Comparison of ENCODE assay signal across 8 cellular contexts in the genomic region with DNA sequence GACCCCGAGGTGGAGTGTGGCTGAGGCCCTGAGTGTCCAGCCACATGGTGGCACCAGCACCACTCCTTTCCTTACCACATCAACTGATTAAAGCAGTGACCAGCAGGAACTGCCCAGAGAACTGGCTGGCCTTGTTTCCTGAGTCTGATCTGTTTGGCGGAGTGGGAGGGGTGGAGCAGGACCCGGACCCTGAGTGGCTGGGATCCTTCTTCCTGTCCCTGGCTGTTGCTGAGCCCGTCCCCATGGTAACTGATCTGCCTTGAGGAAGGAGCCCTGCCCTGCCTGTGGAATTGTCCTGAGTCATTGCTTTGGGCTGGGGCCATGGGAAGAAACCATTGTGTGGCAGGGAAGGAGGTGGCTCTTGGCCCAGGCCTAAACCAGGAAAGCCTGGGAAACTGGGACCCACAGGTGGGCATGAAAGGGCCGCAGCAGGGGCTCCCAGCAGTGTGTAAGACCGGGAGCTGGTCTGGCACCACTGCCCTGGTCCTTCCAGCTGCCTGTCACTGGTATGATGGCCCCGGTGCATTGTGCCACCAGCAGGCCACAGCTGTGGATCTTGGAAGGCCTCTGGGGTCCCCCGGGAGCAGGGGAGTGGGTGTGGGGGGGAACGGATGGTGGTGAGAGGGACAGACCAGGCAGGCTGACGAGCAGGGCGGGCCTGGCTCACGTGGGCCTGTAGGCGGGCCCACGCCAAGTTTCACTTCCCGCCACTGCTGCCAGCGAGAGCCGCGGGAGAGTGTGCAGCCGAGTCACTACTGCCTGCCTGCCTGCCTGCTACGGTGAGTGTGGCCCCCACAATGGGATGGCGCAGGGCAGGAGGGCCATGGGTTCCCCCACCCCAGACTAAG. TPM values are rescaled to one million over a fixed set of nuclear protein-coding genes. Genes with fewer than 3 reads are reported as not detected.
DNase-seq lines count a peak whose midpoint lies in the region; ATAC-seq lines count a peak whose summit lies in the region.

No MANE protein-coding gene starts in this region.

- H3K27me3 ChIP-seq in Karpas-422 (ENCODE audit: low read length): no peaks in the 10 kb centered on the region

- H3K27ac Mint-ChIP-seq in activated naive CD4-positive, alpha-beta T cell treated with anti-CD3 and anti-CD28 coated beads, Interleukin-2, amount 50 U/mL, for 72 hours: peak overlapping the region; percentile 96 to 98

- peaks cover 22% of the 10 kb centered on the region for H3K36me3 ChIP-seq in Karpas-422 (ENCODE audit: insufficient read depth, low read length)

- peaks cover 50% of the 10 kb centered on the region for H3K4me1 ChIP-seq in Karpas-422 (ENCODE audit: low read length)

- H3K9me3 ChIP-seq in Karpas-422 (ENCODE audit: low read length): no peaks in the 10 kb centered on the region

- H3K9me2 ChIP-seq in Karpas-422 (replicated peaks; ENCODE audit: insufficient read depth, low read length): no peaks in the 10 kb centered on the region

- peak overlapping the region; percentile 92 for H3K4me3 ChIP-seq in Karpas-422 (ENCODE audit: low read length)

- peaks cover 19 to 38% of the 10 kb centered on the region in 2 donors for H3K36me3 Mint-ChIP-seq in activated naive CD4-positive, alpha-beta T cell treated with anti-CD3 and anti-CD28 coated beads, Interleukin-2, amount 50 U/mL, for 72 hours

- peak overlapping the region; percentile 75 for H3K27ac ChIP-seq in Karpas-422 (ENCODE audit: low read length)
- H3K27ac ChIP-seq in temporal lobe (ENCODE audit: low read depth, low read length): peak overlapping the region; percentile 99

- peak overlapping the region; percentile 81 for H3K4me2 ChIP-seq in Karpas-422 (ENCODE audit: low read depth, low read length, poor library complexity, severe bottlenecking)

- H3K79me2 ChIP-seq in Karpas-422 (ENCODE audit: low read length): peaks cover 46% of the 10 kb centered on the region

- peaks cover 11% of the 10 kb centered on the region; the same call in 1 of the 2 replicates for H4K20me1 ChIP-seq in Karpas-422 (ENCODE audit: insufficient read depth, low read depth, low read length)

- DNase-seq in EH (ENCODE audit: low read depth) (peak; percentile 100), Karpas-422 (peak; percentile 95), SK-N-DZ (ENCODE audit: low spot score) (peak; percentile 94), globus pallidus (ENCODE audit: low spot score) (peak; percentile 100), non-pigmented ciliary epithelial cell (ENCODE audit: low read depth) (peak; percentile 99)
- DNase-seq in activated naive CD4-positive, alpha-beta T cell treated with anti-CD3 and anti-CD28 coated beads, Interleukin-2, amount 50 U/mL, for 72 hours (ENCODE audit: low spot score in 2 of 2): peak; percentile 81 to 89

- no peak overlapping the region for H2AFZ ChIP-seq in Karpas-422 (ENCODE audit: low read length)

- H3K9ac ChIP-seq in Karpas-422 (ENCODE audit: low read length): peak overlapping the region; percentile 90

- H3K9me3 Mint-ChIP-seq in activated naive CD4-positive, alpha-beta T cell treated with anti-CD3 and anti-CD28 coated beads, Interleukin-2, amount 50 U/mL, for 72 hours: no peaks in the 10 kb centered on the region

- peak; percentile 75 for ATAC-seq in GM21786 (IDR thresholded peaks at IDR 0.05; ENCODE audit: unreplicated experiment)
- peak; percentile 93 to 95 for ATAC-seq in activated naive CD4-positive, alpha-beta T cell treated with anti-CD3 and anti-CD28 coated beads, Interleukin-2, amount 50 U/mL, for 72 hours

RNA-seq across cellular contexts. Expression of a gene that starts 19.2 kb away (rescaled TPM):
- 7.3 and 10.9 TPM in 2 replicates for total RNA-seq in Karpas-422 (2014; rRNA removed; shearing (Covaris generic); ENCODE audit: low replicate concordance)
- 8.2 and 8.6 TPM in 2 replicates for polyA plus RNA-seq in SK-N-DZ (2014; cell fraction: cytosol; rRNA removed)
- polyA plus RNA-seq in SK-N-DZ (2014; cell fraction: nucleus; rRNA removed): 16.8 and 17.7 TPM in 2 replicates
- 10 to 100 TPM; 10.1 to 15.9 TPM for total RNA-seq in activated naive CD4-positive, alpha-beta T cell treated with anti-CD3 and anti-CD28 coated beads, Interleukin-2, amount 50 U/mL, for 72 hours
- total RNA-seq in temporal lobe: 4.7 TPM

RNA-seq across cellular contexts. Expression of a gene that starts 25.7 kb away (rescaled TPM):
- total RNA-seq in Karpas-422 (2014; rRNA removed; shearing (Covaris generic); ENCODE audit: low replicate concordance): 300 and 483 TPM in 2 replicates
- polyA plus RNA-seq in SK-N-DZ (2014; cell fraction: cytosol; rRNA removed): 296 and 348 TPM in 2 replicates
- polyA plus RNA-seq in SK-N-DZ (2014; cell fraction: nucleus; rRNA removed): 209 and 321 TPM in 2 replicates
- 100 to 1,000 TPM; 168 to 307 TPM for total RNA-seq in activated naive CD4-positive, alpha-beta T cell treated with anti-CD3 and anti-CD28 coated beads, Interleukin-2, amount 50 U/mL, for 72 hours
- 120 TPM for total RNA-seq in temporal lobe

RNA-seq across cellular contexts. Expression of a gene that starts 25.8 kb away (rescaled TPM):
- total RNA-seq in Karpas-422 (2014; rRNA removed; shearing (Covaris generic); ENCODE audit: low replicate concordance): 22.0 and 28.3 TPM in 2 replicates
- polyA plus RNA-seq in SK-N-DZ (2014; cell fraction: cytosol; rRNA removed): 46.3 and 51.8 TPM in 2 replicates
- polyA plus RNA-seq in SK-N-DZ (2014; cell fraction: nucleus; rRNA removed): 18.6 and 21.1 TPM in 2 replicates
- total RNA-seq in activated naive CD4-positive, alpha-beta T cell treated with anti-CD3 and anti-CD28 coated beads, Interleukin-2, amount 50 U/mL, for 72 hours: 10 to 100 TPM; 21.7 to 27.1 TPM
- total RNA-seq in temporal lobe: 7.4 TPM

RNA-seq across cellular contexts. Expression of a gene that starts 35.9 kb away (rescaled TPM):
- total RNA-seq in Karpas-422 (2014; rRNA removed; shearing (Covaris generic); ENCODE audit: low replicate concordance): 34.0 and 48.3 TPM in 2 replicates
- 11.0 and 15.7 TPM in 2 replicates for polyA plus RNA-seq in SK-N-DZ (2014; cell fraction: cytosol; rRNA removed)
- polyA plus RNA-seq in SK-N-DZ (2014; cell fraction: nucleus; rRNA removed): 176 and 212 TPM in 2 replicates
- 1 to 10 TPM; 3.0 to 7.3 TPM for total RNA-seq in activated naive CD4-positive, alpha-beta T cell treated with anti-CD3 and anti-CD28 coated beads, Interleukin-2, amount 50 U/mL, for 72 hours
- 50.9 TPM for total RNA-seq in temporal lobe

RNA-seq across cellular contexts. Expression of a gene that starts 38.2 kb away (rescaled TPM):
- total RNA-seq in Karpas-422 (2014; rRNA removed; shearing (Covaris generic); ENCODE audit: low replicate concordance): 141 and 149 TPM in 2 replicates
- polyA plus RNA-seq in SK-N-DZ (2014; cell fraction: cytosol; rRNA removed): 100 and 104 TPM in 2 replicates
- polyA plus RNA-seq in SK-N-DZ (2014; cell fraction: nucleus; rRNA removed): 37.9 and 46.3 TPM in 2 replicates
- 10 to 100 TPM; 64.0 to 75.3 TPM for total RNA-seq in activated naive CD4-positive, alpha-beta T cell treated with anti-CD3 and anti-CD28 coated beads, Interleukin-2, amount 50 U/mL, for 72 hours
- 47.5 TPM for total RNA-seq in temporal lobe

Comparison
In these comparisons a context has a peak if more than half of its experiments do, and no peak if none do; other contexts are left out.
1. Peak in every context shown above with its lines: DNase-seq, ATAC-seq, H3K4me3 ChIP-seq and H3K27ac ChIP-seq.